In the genomic region with DNA sequence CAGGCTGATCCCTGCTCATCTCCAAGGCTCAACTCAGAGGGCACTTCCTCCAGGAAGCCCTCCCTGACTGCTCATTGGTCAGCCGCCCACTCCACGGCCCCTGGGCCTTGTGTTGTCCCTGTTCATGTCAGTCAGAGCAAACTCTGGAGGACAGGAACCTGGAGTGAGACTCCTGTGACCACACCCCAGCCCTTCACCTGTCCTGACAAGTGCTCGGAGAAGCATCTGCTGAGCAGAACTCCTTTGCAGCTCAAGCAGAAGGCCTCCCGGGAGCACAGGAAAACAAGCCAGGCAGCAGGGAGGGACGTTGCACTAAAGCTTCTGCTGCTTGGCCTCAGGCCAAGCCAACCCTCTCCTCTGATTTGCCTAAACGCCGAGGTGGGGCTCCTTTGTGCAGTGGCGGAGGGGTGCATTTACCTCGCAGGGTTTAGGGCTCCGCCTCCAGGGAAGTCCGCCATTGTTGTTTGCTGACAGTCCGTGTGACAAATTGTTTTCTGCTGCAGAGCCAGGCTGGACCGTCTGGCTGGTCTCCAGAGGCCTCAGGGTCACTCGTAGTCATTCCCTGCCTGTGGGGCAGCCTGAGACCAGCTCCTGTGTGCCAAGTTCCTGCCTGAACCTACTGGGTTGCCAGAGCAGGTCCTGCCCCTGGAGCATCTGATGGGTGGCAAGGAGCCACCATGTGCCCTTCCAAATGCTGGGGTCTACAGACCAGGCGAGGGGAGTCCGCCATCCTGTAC, we compare ENCODE assay signal across 8 cellular contexts.
DNase-seq lines count a peak whose midpoint lies in the region; ATAC-seq and TF ChIP-seq lines count a peak whose summit lies in the region.
"Had no signal": no experiment of that assay in that cellular context is flagged by ENCODE, and none has a peak within 500 bp of the region (broad histone marks: within the 10 kb centered on the region; RNA-seq: fewer than 3 reads in every experiment).

No MANE protein-coding gene starts in this region.

- H3K27me3 ChIP-seq in ectodermal cell (ENCODE audit: control insufficient read depth, insufficient read depth, low read length, poor library complexity, severe bottlenecking) (peaks cover 87% of the 10 kb centered on the region), spleen (replicated peaks in 1 of 7) (peaks cover 0 to 21% (median 0%) of the 10 kb centered on the region in 7 donors), tibial nerve (no peaks in the 10 kb centered on the region)
- no peaks in the 10 kb centered on the region for H3K27me3 ChIP-seq in CD4-positive, alpha-beta T cell (ENCODE audit: control insufficient read depth, insufficient read depth, low read length)

- DNase-seq in HEK293T (ENCODE audit: extremely low spot score), result no peak
- peak; percentile 93 for DNase-seq in NCI-H2196 (lab: John Stamatoyannopoulos, UW; ENCODE audit: unreplicated experiment)
- DNase-seq in spleen, result peak; percentile 87
- no peak for DNase-seq in CD4-positive, alpha-beta T cell
- no peak for DNase-seq in NOMO-1 treated with DMSO at 0.1 percent for 48 hours (lab: John Stamatoyannopoulos, UW; ENCODE audit: unreplicated experiment)
- no peak for DNase-seq in tibial nerve (ENCODE audit: low spot score in 2 of 2)
- DNase-seq: mammary epithelial cell had no signal

- intact Hi-C loops in spleen (cut with DNase I; ENCODE audit: low total_unique reads), result no loop called here
- intact Hi-C loops in CD4-positive, alpha-beta T cell (cut with DNase I, micrococcal nuclease), result no loop called here

- TF ChIP-seq POLR2A in spleen (IDR thresholded peaks at IDR 0.05), result no peak
- TF ChIP-seq POLR2A in tibial nerve (IDR thresholded peaks at IDR 0.05), result no peak

- H3K4me1 Mint-ChIP-seq in CD4-positive, alpha-beta T cell (ENCODE audit: low read depth), result no peaks in the 10 kb centered on the region

- no peaks in the 10 kb centered on the region for H3K9me3 ChIP-seq in ectodermal cell (ENCODE audit: control insufficient read depth, low read length)
- no peaks in the 10 kb centered on the region for H3K9me3 ChIP-seq in spleen
- no peaks in the 10 kb centered on the region for H3K9me3 ChIP-seq in CD4-positive, alpha-beta T cell (ENCODE audit: control insufficient read depth, low read length)
- no peaks in the 10 kb centered on the region for H3K9me3 ChIP-seq in tibial nerve

- H3K36me3 ChIP-seq in ectodermal cell (ENCODE audit: control insufficient read depth, insufficient read depth, low read length) (no peaks in the 10 kb centered on the region), spleen (no peaks in the 10 kb centered on the region), tibial nerve (no peaks in the 10 kb centered on the region)

- CTCF ChIA-PET in HEK293T (lab: Yijun Ruan, JAX), result no interaction called here
- CTCF ChIA-PET in CD4-positive, alpha-beta T cell (lab: Charles Lee), result no interaction called here

- peaks cover 5% of the 10 kb centered on the region for H3K27me3 Mint-ChIP-seq in CD4-positive, alpha-beta T cell

- no peaks in the 10 kb centered on the region for H3K36me3 Mint-ChIP-seq in CD4-positive, alpha-beta T cell (ENCODE audit: low read depth)

- H3K27ac Mint-ChIP-seq in CD4-positive, alpha-beta T cell, result no peak overlapping the region

- POLR2A ChIA-PET in HEK293T (lab: Yijun Ruan, JAX), result no interaction called here
- POLR2A ChIA-PET in CD4-positive, alpha-beta T cell (lab: Charles Lee), result no interaction called here

- H3K9me3 Mint-ChIP-seq in CD4-positive, alpha-beta T cell, result no peaks in the 10 kb centered on the region

- WGBS in ectodermal cell, 2 experiments, result 29 to 32% methylated on average over 16 of the region's 16 CpGs
- 23 to 28% (median 27%) methylated on average over 12 to 16 of the region's 16 CpGs for WGBS in spleen, 5 donors
- 17 to 21% methylated on average over 11 to 15 of the region's 16 CpGs for WGBS in tibial nerve, 2 donors

- ATAC-seq in CD4-positive, alpha-beta T cell (ENCODE audit: poor library complexity), result no peak

- no peak for TF ChIP-seq CTCF in spleen (IDR thresholded peaks at IDR 0.05 in 8 of 11, conservative IDR thresholded peaks at IDR 0.05 in 3 of 11)
- TF ChIP-seq CTCF in CD4-positive, alpha-beta T cell (IDR thresholded peaks at IDR 0.05), result no peak
- TF ChIP-seq CTCF in tibial nerve (IDR thresholded peaks at IDR 0.05), result no peak

- TF ChIP-seq EP300 in tibial nerve (IDR thresholded peaks at IDR 0.05), result no peak

- H3K4me3 Mint-ChIP-seq in CD4-positive, alpha-beta T cell, result no peak overlapping the region

- H3K4me1 ChIP-seq in ectodermal cell (ENCODE audit: control insufficient read depth, insufficient read depth, low read length) (peaks cover 16% of the 10 kb centered on the region), spleen (peaks cover 0 to 52% (median 15%) of the 10 kb centered on the region in 6 donors), tibial nerve (no peaks in the 10 kb centered on the region)

- H3K4me3 ChIP-seq in ectodermal cell (ENCODE audit: insufficient read depth, low read depth, low read length) (no peak overlapping the region), spleen (no peak overlapping the region), tibial nerve (no peak overlapping the region)

- H3K27ac ChIP-seq in ectodermal cell (ENCODE audit: insufficient read depth, low read depth, low read length, poor library complexity, severe bottlenecking) (peak overlapping the region; percentile 46), spleen (peak overlapping the region in 2 of 8 donors; percentile 38 to 54), tibial nerve (no peak overlapping the region)
- no peak overlapping the region for H3K27ac ChIP-seq in CD4-positive, alpha-beta T cell (ENCODE audit: low read depth, low read length)

TF ChIP-seq in HEK293T, 16 proteins besides CTCF, POLR2A, EP300 and RAD21:
- TF ChIP-seq, protein P1, sequence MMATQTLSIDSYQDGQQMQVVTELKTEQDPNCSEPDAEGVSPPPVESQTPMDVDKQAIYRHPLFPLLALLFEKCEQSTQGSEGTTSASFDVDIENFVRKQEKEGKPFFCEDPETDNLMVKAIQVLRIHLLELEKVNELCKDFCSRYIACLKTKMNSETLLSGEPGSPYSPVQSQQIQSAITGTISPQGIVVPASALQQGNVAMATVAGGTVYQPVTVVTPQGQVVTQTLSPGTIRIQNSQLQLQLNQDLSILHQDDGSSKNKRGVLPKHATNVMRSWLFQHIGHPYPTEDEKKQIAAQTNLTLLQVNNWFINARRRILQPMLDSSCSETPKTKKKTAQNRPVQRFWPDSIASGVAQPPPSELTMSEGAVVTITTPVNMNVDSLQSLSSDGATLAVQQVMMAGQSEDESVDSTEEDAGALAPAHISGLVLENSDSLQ (IDR thresholded peaks at IDR 0.05), result peak; percentile 53; the same call in 1 of the 2 replicates
- no peak for TF ChIP-seq CTBP1 (IDR thresholded peaks at IDR 0.05; ENCODE audit: borderline replicate concordance)

Comparison
In these comparisons a context has a peak if more than half of its experiments do, and no peak if none do; other contexts are left out.
1. DNase-seq: peak in NCI-H2196 (single experiment) and spleen (single experiment); none in HEK293T (single experiment), CD4-positive, alpha-beta T cell (0 of 10), NOMO-1 treated with DMSO at 0.1 percent for 48 hours (single experiment) and tibial nerve (0 of 2).